18 cellular contexts compared by ENCODE assay signal in the genomic region with DNA sequence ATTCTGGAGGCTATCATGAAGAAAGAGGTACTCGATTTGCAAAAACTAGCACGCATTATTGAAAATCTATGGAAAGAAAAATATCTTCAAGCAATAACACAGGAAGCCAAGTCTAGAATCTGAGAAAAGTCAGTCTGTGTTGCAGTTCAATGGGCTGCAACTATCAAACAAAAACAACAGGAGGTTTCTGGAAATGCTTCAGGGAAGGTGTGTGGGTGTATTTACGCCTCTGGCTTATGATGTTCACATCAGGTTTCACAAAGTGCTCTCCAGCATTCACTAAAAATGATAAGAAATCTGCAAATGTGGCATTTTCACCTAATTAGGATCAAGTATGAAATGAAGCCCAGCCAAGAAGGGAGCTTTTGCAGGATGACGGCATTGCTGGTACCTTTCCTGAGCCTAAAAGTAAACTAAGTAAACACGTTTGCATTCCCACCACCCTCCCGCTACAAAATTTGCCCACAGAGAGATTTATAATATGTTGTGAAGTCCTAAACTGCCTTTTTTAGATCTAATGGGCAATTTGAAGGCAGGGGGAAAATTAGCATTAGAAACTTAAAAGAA.
"Had no signal": no experiment of that assay in that cellular context is flagged by ENCODE, and none has a peak within 500 bp of the region (broad histone marks: within the 10 kb centered on the region; RNA-seq: fewer than 3 reads in every experiment).

No MANE protein-coding gene starts in this region.

- H3K27me3 Mint-ChIP-seq: activated CD4-positive, alpha-beta memory T cell treated with anti-CD3 and anti-CD28 coated beads, Interleukin-2, amount 10 ng/mL, durations not matched to agents 7 days and 5 days; activated CD8-positive, alpha-beta memory T cell treated with anti-CD3 and anti-CD28 coated beads, Interleukin-2, amount 10 ng/mL, durations not matched to agents 7 days and 5 days; activated naive CD8-positive, alpha-beta T cell; brain; naive B cell; stimulated activated naive CD8-positive, alpha-beta T cell treated with anti-CD3 and anti-CD28 coated beads, Interleukin-15, Interleukin-2, amounts not matched to agents 100 ng/mL and 50 ng/mL, for 24 hours had no signal

- H3K4me1 Mint-ChIP-seq: activated CD4-positive, alpha-beta memory T cell treated with anti-CD3 and anti-CD28 coated beads, Interleukin-2, amount 10 ng/mL, durations not matched to agents 7 days and 5 days; activated CD8-positive, alpha-beta memory T cell treated with anti-CD3 and anti-CD28 coated beads, Interleukin-2, amount 10 ng/mL, durations not matched to agents 7 days and 5 days; naive B cell had no signal

- ATAC-seq: activated CD8-positive, alpha-beta memory T cell treated with anti-CD3 and anti-CD28 coated beads, Interleukin-2, amount 10 ng/mL, durations not matched to agents 7 days and 5 days had no signal

- H3K4me3 ChIP-seq: mucosa of descending colon, transverse colon had no signal

- H3K27ac Mint-ChIP-seq: activated CD4-positive, alpha-beta memory T cell treated with anti-CD3 and anti-CD28 coated beads, Interleukin-2, amount 10 ng/mL, durations not matched to agents 7 days and 5 days; activated CD8-positive, alpha-beta memory T cell treated with anti-CD3 and anti-CD28 coated beads, Interleukin-2, amount 10 ng/mL, durations not matched to agents 7 days and 5 days; activated naive CD8-positive, alpha-beta T cell; naive B cell; stimulated activated naive CD8-positive, alpha-beta T cell treated with anti-CD3 and anti-CD28 coated beads, Interleukin-15, Interleukin-2, amounts not matched to agents 100 ng/mL and 50 ng/mL, for 24 hours had no signal

- H3K9me3 ChIP-seq: mucosa of descending colon, transverse colon had no signal

- H3K4me3 Mint-ChIP-seq: activated CD4-positive, alpha-beta memory T cell treated with anti-CD3 and anti-CD28 coated beads, Interleukin-2, amount 10 ng/mL, durations not matched to agents 7 days and 5 days; activated CD8-positive, alpha-beta memory T cell treated with anti-CD3 and anti-CD28 coated beads, Interleukin-2, amount 10 ng/mL, durations not matched to agents 7 days and 5 days; activated naive CD8-positive, alpha-beta T cell; brain; naive B cell; stimulated activated naive CD8-positive, alpha-beta T cell treated with anti-CD3 and anti-CD28 coated beads, Interleukin-15, Interleukin-2, amounts not matched to agents 100 ng/mL and 50 ng/mL, for 24 hours had no signal

- H3K9me3 Mint-ChIP-seq: activated CD4-positive, alpha-beta memory T cell treated with anti-CD3 and anti-CD28 coated beads, Interleukin-2, amount 10 ng/mL, durations not matched to agents 7 days and 5 days; brain; stimulated activated naive CD8-positive, alpha-beta T cell treated with anti-CD3 and anti-CD28 coated beads, Interleukin-15, Interleukin-2, amounts not matched to agents 100 ng/mL and 50 ng/mL, for 24 hours had no signal

- H3K4me1 ChIP-seq: transverse colon had no signal

- H3K36me3 ChIP-seq: transverse colon had no signal

- H3K27ac ChIP-seq: transverse colon had no signal

- H3K27me3 ChIP-seq: dorsolateral prefrontal cortex, transverse colon had no signal

- H3K36me3 Mint-ChIP-seq: activated CD8-positive, alpha-beta memory T cell treated with anti-CD3 and anti-CD28 coated beads, Interleukin-2, amount 10 ng/mL, durations not matched to agents 7 days and 5 days; activated naive CD8-positive, alpha-beta T cell; brain; naive B cell had no signal

- DNase-seq: activated CD4-positive, alpha-beta memory T cell treated with anti-CD3 and anti-CD28 coated beads, Interleukin-2, amount 10 ng/mL, durations not matched to agents 7 days and 5 days; activated CD4-positive, alpha-beta T cell treated with anti-CD3 and anti-CD28 coated beads for 48 hours; activated CD4-positive, CD25-positive, alpha-beta regulatory T cell; activated CD8-positive, alpha-beta memory T cell treated with anti-CD3 and anti-CD28 coated beads, Interleukin-2, amount 10 ng/mL, durations not matched to agents 7 days and 5 days; amygdala; foreskin fibroblast; mesenchymal stem cell; mucosa of descending colon; naive B cell; retina; stimulated activated CD4-positive, alpha-beta T cell treated with anti-CD3 and anti-CD28 coated beads, Interleukin-15, amount 100 ng/mL, for 24 hours; stimulated activated CD4-positive, alpha-beta T cell treated with anti-CD3 and anti-CD28 coated beads, Interleukin-2, amount 100 ng/mL, for 48 hours; T-helper 9 cell; transverse colon had no signal
